In the genomic region with DNA sequence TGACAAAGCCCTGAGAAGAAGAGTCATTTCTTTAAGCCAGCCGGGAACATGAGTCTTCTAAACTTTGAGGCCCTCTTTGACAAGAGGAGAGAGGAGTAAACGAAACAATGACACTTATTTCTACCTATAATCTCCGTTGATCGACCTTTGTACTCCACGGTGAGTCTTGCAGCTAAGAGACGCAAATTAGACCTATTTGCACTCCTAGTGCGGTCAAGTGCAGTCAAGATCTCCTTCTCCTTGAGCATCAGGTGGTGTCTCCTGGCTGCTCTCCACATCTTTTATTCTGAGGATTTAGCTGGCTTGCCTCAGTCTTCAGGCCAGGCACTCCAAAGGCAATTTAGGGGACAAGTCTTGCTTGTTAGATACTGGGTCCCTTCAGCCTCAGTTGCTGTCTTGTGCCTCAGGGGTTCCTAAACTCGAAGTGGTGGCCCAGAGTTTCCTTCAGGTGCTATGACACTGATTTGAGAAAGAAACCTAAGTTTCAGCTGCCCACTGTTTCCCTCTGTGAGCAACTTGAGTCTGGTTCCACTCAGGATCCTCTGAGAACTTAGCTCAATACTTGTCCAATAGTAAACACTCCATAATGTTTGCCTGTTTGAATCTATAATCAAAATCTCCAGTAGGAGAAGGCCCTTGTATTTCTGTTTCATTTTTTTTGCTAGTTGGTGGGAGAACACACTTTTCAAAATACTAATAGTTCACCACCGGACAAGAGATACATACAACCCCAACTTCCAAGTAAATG, we compare ENCODE assay signal across 17 cellular contexts.
A peak's percentile ranks its signal among the peaks of the same experiment; 100 is the strongest.
DNase-seq lines count a peak whose midpoint lies in the region; ATAC-seq, FAIRE-seq and TF ChIP-seq lines count a peak whose summit lies in the region.
"Had no signal": no experiment of that assay in that cellular context is flagged by ENCODE, and none has a peak within 500 bp of the region (broad histone marks: within the 10 kb centered on the region; RNA-seq: fewer than 3 reads in every experiment).

No MANE protein-coding gene starts in this region.

- no peaks in the 10 kb centered on the region for H3K27me3 ChIP-seq in astrocyte (ENCODE audit: insufficient read depth, low read length)
- H3K27me3 ChIP-seq in small intestine (ENCODE audit: control insufficient read depth in 2 of 2, insufficient read depth in 2 of 2, low read length in 2 of 2): no peaks in the 10 kb centered on the region
- no peaks in the 10 kb centered on the region for H3K27me3 ChIP-seq in mesendoderm (ENCODE audit: insufficient read depth, low read length, poor library complexity)
- H3K27me3 ChIP-seq: SJSA1 had no signal

- H3K56ac ChIP-seq in mesendoderm (ENCODE audit: low read length): no peak overlapping the region

- H3K9ac ChIP-seq in astrocyte (ENCODE audit: low read length): no peak overlapping the region
- H3K9ac ChIP-seq in mesendoderm (ENCODE audit: low read length): no peak overlapping the region

- no peak overlapping the region for H2BK15ac ChIP-seq in mesendoderm (replicated peaks; ENCODE audit: low read depth)

- no peak for TF ChIP-seq POLR2A in GM12892 (IDR thresholded peaks at IDR 0.05; ENCODE audit: low read depth, low read length)

- no peak for DNase-seq in activated CD8-positive, alpha-beta memory T cell treated with anti-CD3 and anti-CD28 coated beads, Interleukin-2, amount 10 ng/mL, durations not matched to agents 7 days and 5 days
- DNase-seq in activated CD8-positive, alpha-beta memory T cell treated with anti-CD3 and anti-CD28 coated beads for 24 hours: no peak
- DNase-seq in GM12892 (ENCODE audit: insufficient read length) (no peak), astrocyte (ENCODE audit: low read depth) (no peak), small intestine (peak; percentile 70), NCI-H128 (lab: John Stamatoyannopoulos, UW; ENCODE audit: unreplicated experiment) (no peak), mesendoderm (no peak), GM13976 (ENCODE audit: low spot score) (no peak)
- DNase-seq: COR-L47, Karpas-422, kidney glomerular epithelial cell, NCI-H1105 treated with DMSO at 0.1 percent for 48 hours, NCI-H748 treated with DMSO at 0.1 percent for 48 hours, PC-9 had no signal

- H3K36me3 ChIP-seq in astrocyte (ENCODE audit: insufficient read depth, low read length) (no peaks in the 10 kb centered on the region), small intestine (ENCODE audit: control insufficient read depth in 2 of 2, insufficient read depth in 2 of 2, low read length in 2 of 2) (no peaks in the 10 kb centered on the region), mesendoderm (ENCODE audit: control insufficient read depth, insufficient read depth, low read length) (no peaks in the 10 kb centered on the region)
- H3K36me3 ChIP-seq: SJSA1 had no signal

- H3K4me3 ChIP-seq in astrocyte (ENCODE audit: insufficient read depth, low read depth, low read length): no peak overlapping the region
- no peak overlapping the region for H3K4me3 ChIP-seq in small intestine (ENCODE audit: low read depth in 1 of 2, low read length in 2 of 2)
- no peak overlapping the region for H3K4me3 ChIP-seq in mesendoderm (ENCODE audit: low read length)
- H3K4me3 ChIP-seq: PC-9, SJSA1 had no signal

- H3K79me2 ChIP-seq in astrocyte (ENCODE audit: insufficient read depth, low read length) (no peaks in the 10 kb centered on the region), mesendoderm (ENCODE audit: control insufficient read depth, insufficient read depth, low read length) (no peaks in the 10 kb centered on the region)

- TF ChIP-seq CTCF in astrocyte (IDR thresholded peaks at IDR 0.05; ENCODE audit: insufficient read depth, low read depth, low read length) (no peak), GM13976 (IDR thresholded peaks at IDR 0.05; ENCODE audit: borderline replicate concordance, control extremely low read depth, extremely low read depth, insufficient read depth, missing control alignments) (no peak)

- peak overlapping the region; percentile 33 for H3K4me3 Mint-ChIP-seq in activated CD8-positive, alpha-beta memory T cell treated with anti-CD3 and anti-CD28 coated beads, Interleukin-2, amount 10 ng/mL, durations not matched to agents 7 days and 5 days
- H3K4me3 Mint-ChIP-seq in astrocyte (ENCODE audit: unreplicated experiment): no peak overlapping the region

- peaks cover 54% of the 10 kb centered on the region for H3K4me1 Mint-ChIP-seq in activated CD8-positive, alpha-beta memory T cell treated with anti-CD3 and anti-CD28 coated beads, Interleukin-2, amount 10 ng/mL, durations not matched to agents 7 days and 5 days
- H3K4me1 Mint-ChIP-seq in astrocyte (ENCODE audit: low read depth, unreplicated experiment): peaks cover 30% of the 10 kb centered on the region

- in situ Hi-C loops in GM13976 (cut with MboI; ENCODE audit: low sequenced_read_pairs, unreplicated experiment): loop anchor here (25.0 kb wide), 1 partner anchor 408 kb away; a partner anchor contains a TSS

- H4K20me1 ChIP-seq in astrocyte (ENCODE audit: insufficient read depth, low read length): no peaks in the 10 kb centered on the region

- no peak overlapping the region for H3K18ac ChIP-seq in mesendoderm (ENCODE audit: low read length)

- no peak overlapping the region for H2BK5ac ChIP-seq in mesendoderm (ENCODE audit: low read length)

- peaks cover 3% of the 10 kb centered on the region for H3K27me3 Mint-ChIP-seq in activated CD8-positive, alpha-beta memory T cell treated with anti-CD3 and anti-CD28 coated beads, Interleukin-2, amount 10 ng/mL, durations not matched to agents 7 days and 5 days
- peaks cover 3% of the 10 kb centered on the region for H3K27me3 Mint-ChIP-seq in astrocyte (ENCODE audit: low read depth, unreplicated experiment)

- ATAC-seq in activated CD8-positive, alpha-beta memory T cell treated with anti-CD3 and anti-CD28 coated beads, Interleukin-2, amount 10 ng/mL, durations not matched to agents 7 days and 5 days: no peak

- H3K23ac ChIP-seq in mesendoderm (ENCODE audit: low read length): no peak overlapping the region

- H2BK120ac ChIP-seq in mesendoderm (ENCODE audit: low read depth, low read length): no peak overlapping the region

- H3K9me3 ChIP-seq in astrocyte (ENCODE audit: insufficient read depth, low read depth, low read length): no peaks in the 10 kb centered on the region
- H3K9me3 ChIP-seq in small intestine (ENCODE audit: control insufficient read depth, low read depth): no peaks in the 10 kb centered on the region
- H3K9me3 ChIP-seq: SJSA1 had no signal

- H3K79me1 ChIP-seq in mesendoderm (ENCODE audit: low read length): no peaks in the 10 kb centered on the region

- H3K4ac ChIP-seq in mesendoderm (ENCODE audit: low read depth, low read length): no peak overlapping the region

- peaks cover 2% of the 10 kb centered on the region for H3K9me3 Mint-ChIP-seq in activated CD8-positive, alpha-beta memory T cell treated with anti-CD3 and anti-CD28 coated beads, Interleukin-2, amount 10 ng/mL, durations not matched to agents 7 days and 5 days (ENCODE audit: low read depth)
- no peaks in the 10 kb centered on the region for H3K9me3 Mint-ChIP-seq in astrocyte (ENCODE audit: unreplicated experiment)

- WGBS in small intestine, 3 donors: 37 to 77% (median 54%) methylated on average over 9 of the region's 9 CpGs
- WGBS in mesendoderm (ENCODE audit: extremely low coverage, insufficient coverage, low lambda C conversion rate): no CpG with 5 or more reads among the region's 9 CpGs

- CTCF ChIA-PET in activated CD8-positive, alpha-beta memory T cell treated with anti-CD3 and anti-CD28 coated beads, Interleukin-2, amount 10 ng/mL, durations not matched to agents 7 days and 5 days (lab: Charles Lee): interaction anchor here (0.8 to 3.5 kb wide), 7 partner anchors 16 to 408 kb away, joined by 3 to 24 read pairs (median 4); no protein-coding TSS in a partner anchor

- peak; percentile 83 for FAIRE-seq in GM12892 (lab: Jason Lieb, UNC)
- FAIRE-seq in astrocyte (lab: Jason Lieb, UNC): no peak
- FAIRE-seq in small intestine (lab: Jason Lieb, UNC): no peak
- FAIRE-seq: H1, TTC549 had no signal

- H3K27ac Mint-ChIP-seq in activated CD8-positive, alpha-beta memory T cell treated with anti-CD3 and anti-CD28 coated beads, Interleukin-2, amount 10 ng/mL, durations not matched to agents 7 days and 5 days: peak overlapping the region; percentile 89
- no peak overlapping the region for H3K27ac Mint-ChIP-seq in astrocyte (ENCODE audit: unreplicated experiment)

- peaks cover 35% of the 10 kb centered on the region for H3K4me1 ChIP-seq in astrocyte (ENCODE audit: insufficient read depth, low read length)
- peaks cover 0 to 9% of the 10 kb centered on the region in 2 donors for H3K4me1 ChIP-seq in small intestine (ENCODE audit: control insufficient read depth in 2 of 2, insufficient read depth in 1 of 2, low read depth in 1 of 2, low read length in 1 of 2)
- H3K4me1 ChIP-seq in mesendoderm (ENCODE audit: control insufficient read depth, low read depth, low read length): no peaks in the 10 kb centered on the region

- H3K4me2 ChIP-seq in astrocyte (ENCODE audit: low read length) (peak overlapping the region; percentile 78), mesendoderm (ENCODE audit: low read length) (no peak overlapping the region)
- H3K4me2 ChIP-seq: PC-9 had no signal

- peaks cover 13% of the 10 kb centered on the region for H3K36me3 Mint-ChIP-seq in activated CD8-positive, alpha-beta memory T cell treated with anti-CD3 and anti-CD28 coated beads, Interleukin-2, amount 10 ng/mL, durations not matched to agents 7 days and 5 days
- H3K36me3 Mint-ChIP-seq in astrocyte (ENCODE audit: low read depth, unreplicated experiment): no peaks in the 10 kb centered on the region

- H4K5ac ChIP-seq in mesendoderm (ENCODE audit: low read length): no peak overlapping the region

- peak overlapping the region; percentile 16 for H3K27ac ChIP-seq in astrocyte (ENCODE audit: low read depth, low read length)
- H3K27ac ChIP-seq in small intestine (ENCODE audit: low read depth in 1 of 2, low read length in 1 of 2): no peak overlapping the region
- H3K27ac ChIP-seq in mesendoderm (ENCODE audit: low read depth, low read length): no peak overlapping the region
- H3K27ac ChIP-seq: PC-9 had no signal

- H4K8ac ChIP-seq in mesendoderm (ENCODE audit: low read depth, low read length): no peak overlapping the region

- peak overlapping the region; percentile 6 for H2AFZ ChIP-seq in astrocyte (ENCODE audit: low read depth, low read length)
- H2AFZ ChIP-seq: PC-9 had no signal

- no peak overlapping the region for H2AK5ac ChIP-seq in mesendoderm (ENCODE audit: low read length)
